ENCODE assay signal across 28 cellular contexts in genomic region chr17:64480951-64481350, GRCh38. TPM values are rescaled to one million over a fixed set of nuclear protein-coding genes. Genes with fewer than 3 reads are reported as not detected.
"Had no signal": no experiment of that assay in that cellular context is flagged by ENCODE, and none has a peak within 500 bp of the region (broad histone marks: within the 10 kb centered on the region; RNA-seq: fewer than 3 reads in every experiment).

No MANE protein-coding gene starts in this region.

- H3K9me3 ChIP-seq: esophagus muscularis mucosa, heart right ventricle, lower lobe of right lung, neutrophil, right lobe of liver, stomach, thyroid gland had no signal

- H3K27ac ChIP-seq: coronary artery, esophagus muscularis mucosa, heart right ventricle, lower lobe of right lung, neutrophil, parathyroid adenoma, right lobe of liver, stomach, thyroid gland had no signal

- DNase-seq: dermis blood vessel endothelial cell; effector memory CD4-positive, alpha-beta T cell; foreskin melanocyte; glutamatergic neuron; heart right ventricle; hippocampal formation; kidney glomerular epithelial cell; left colon; left ventricle myocardium superior; lower lobe of right lung; natural killer cell; right lobe of liver; small intestine; stimulated activated CD4-positive, alpha-beta T cell treated with anti-CD3 and anti-CD28 coated beads, Interleukin-12 subunit alpha, Interleukin-12 subunit beta, amount 100 ng/mL, for 4 hours; stimulated activated CD4-positive, alpha-beta T cell treated with anti-CD3 and anti-CD28 coated beads, Interleukin-1b, Interleukin-23, amount 100 ng/mL, for 48 hours; stimulated activated CD4-positive, alpha-beta T cell treated with anti-CD3 and anti-CD28 coated beads, Interleukin-4, amount 100 ng/mL, for 1 hour; stimulated activated CD8-positive, alpha-beta memory T cell treated with anti-CD3 and anti-CD28 coated beads, Interleukin-4, amount 100 ng/mL, for 48 hours; stimulated activated naive CD4-positive, alpha-beta T cell treated with Interleukin-2 at 50 U/mL for 16 hours; stomach; thyroid gland had no signal

- H3K27me3 Mint-ChIP-seq: progenitor cell of endocrine pancreas, type B pancreatic cell had no signal

- H3K27ac Mint-ChIP-seq: natural killer cell, progenitor cell of endocrine pancreas, type B pancreatic cell had no signal

- H3K4me1 ChIP-seq: esophagus muscularis mucosa, lower lobe of right lung, parathyroid adenoma, right lobe of liver, stomach had no signal

- H3K4me1 Mint-ChIP-seq: neural crest cell had no signal

- H3K4me3 ChIP-seq: coronary artery, esophagus muscularis mucosa, heart right ventricle, lower lobe of right lung, right lobe of liver, stomach, thyroid gland had no signal

- H3K4me3 Mint-ChIP-seq: natural killer cell, neural crest cell, type B pancreatic cell had no signal

- ATAC-seq: heart right ventricle, left colon, left ventricle myocardium superior, lower lobe of right lung, natural killer cell, right lobe of liver had no signal

- H3K9me3 Mint-ChIP-seq: natural killer cell, neural crest cell, type B pancreatic cell had no signal

RNA-seq across cellular contexts. Expression of gene MILR1, which starts 32.0 kb away (rescaled TPM):
- total RNA-seq: epithelial cell of proximal tubule, neural crest cell, progenitor cell of endocrine pancreas had no signal
